ENCODE assay signal across 16 cellular contexts in genomic region chr5:134463991-134464760, GRCh38. TPM values are rescaled to one million over a fixed set of nuclear protein-coding genes. Genes with fewer than 3 reads are reported as not detected.
DNase-seq lines count a peak whose midpoint lies in the region; ATAC-seq and TF ChIP-seq lines count a peak whose summit lies in the region.
"Had no signal": no experiment of that assay in that cellular context is flagged by ENCODE, and none has a peak within 500 bp of the region (broad histone marks: within the 10 kb centered on the region; RNA-seq: fewer than 3 reads in every experiment).

No MANE protein-coding gene starts in this region.

- no peak for ATAC-seq in Panc1
- ATAC-seq in lower lobe of right lung = no peak
- no peak for ATAC-seq in GM18861 (IDR thresholded peaks at IDR 0.05; ENCODE audit: unreplicated experiment)
- ATAC-seq: stimulated activated naive CD8-positive, alpha-beta T cell treated with anti-CD3 and anti-CD28 coated beads, Interleukin-15, Interleukin-2, amounts not matched to agents 100 U/mL and 50 U/mL, for 24 hours had no signal

- no peak overlapping the region for H3K27ac ChIP-seq in DOHH2 (ENCODE audit: low read depth, low read length)
- H3K27ac ChIP-seq in Panc1 (ENCODE audit: low read length) = peak overlapping the region; percentile 15; the same call in 1 of the 2 replicates
- H3K27ac ChIP-seq in right atrium auricular region = peak overlapping the region; percentile 94 to 99
- no peak overlapping the region for H3K27ac ChIP-seq in lower lobe of right lung

- H3K4me2 ChIP-seq in DOHH2 (ENCODE audit: low read length) = peak overlapping the region; percentile 89

- CTCF ChIA-PET in Panc1 (lab: Charles Lee) = no interaction called here
- CTCF ChIA-PET in activated naive CD4-positive, alpha-beta T cell treated with anti-CD3 and anti-CD28 coated beads, Interleukin-2, amount 10 ng/mL, durations not matched to agents 7 days and 5 days (lab: Charles Lee) = no interaction called here

- peaks cover 67% of the 10 kb centered on the region for H3K27me3 Mint-ChIP-seq in activated naive CD4-positive, alpha-beta T cell treated with anti-CD3 and anti-CD28 coated beads, Interleukin-2, amount 10 ng/mL, durations not matched to agents 7 days and 5 days
- H3K27me3 Mint-ChIP-seq: activated naive CD4-positive, alpha-beta T cell treated with anti-CD3 and anti-CD28 coated beads, Interleukin-2, amount 50 U/mL, for 24 hours had no signal

- TF ChIP-seq CTCF in DOHH2 (IDR thresholded peaks at IDR 0.05; ENCODE audit: low read depth, low read length, poor library complexity, severe bottlenecking) (no peak), Panc1 (IDR thresholded peaks at IDR 0.05) (no peak), right atrium auricular region (IDR thresholded peaks at IDR 0.05) (no peak), lower lobe of right lung (IDR thresholded peaks at IDR 0.05) (no peak)

- DNase-seq in Panc1 (ENCODE audit: low read depth, low spot score) (no peak), right atrium auricular region (ENCODE audit: low spot score) (no peak), renal cortical epithelial cell (ENCODE audit: low read depth) (peak; percentile 23), lower lobe of right lung (no peak), NCI-H2196 treated with DMSO at 0.1 percent for 48 hours (lab: John Stamatoyannopoulos, UW; ENCODE audit: unreplicated experiment) (no peak)
- no peak for DNase-seq in activated naive CD4-positive, alpha-beta T cell treated with anti-CD3 and anti-CD28 coated beads, Interleukin-2, amount 10 ng/mL, durations not matched to agents 7 days and 5 days
- DNase-seq: EL; NCI-H1694 treated with DMSO at 0.1 percent for 48 hours; NCI-H774; retina; SHP77; stimulated activated CD4-positive, alpha-beta T cell treated with anti-CD3 and anti-CD28 coated beads, Interleukin-4, amount 100 ng/mL, for 4 hours; stimulated activated naive CD8-positive, alpha-beta T cell treated with anti-CD3 and anti-CD28 coated beads, Interleukin-15, Interleukin-2, amounts not matched to agents 100 U/mL and 50 U/mL, for 24 hours had no signal

- H3K9me2 ChIP-seq in DOHH2 (replicated peaks; ENCODE audit: control insufficient read depth, low read length) = no peaks in the 10 kb centered on the region

- no peaks in the 10 kb centered on the region for H3K9me3 Mint-ChIP-seq in activated naive CD4-positive, alpha-beta T cell treated with anti-CD3 and anti-CD28 coated beads, Interleukin-2, amount 10 ng/mL, durations not matched to agents 7 days and 5 days
- H3K9me3 Mint-ChIP-seq: activated naive CD4-positive, alpha-beta T cell treated with anti-CD3 and anti-CD28 coated beads, Interleukin-2, amount 50 U/mL, for 24 hours had no signal

- in situ Hi-C loops in Panc1 (cut with HindIII; ENCODE audit: low pct_unique_long_range_greater_than_20kb, low sequenced_read_pairs) = no loop called here

- no TSS peak for BruUV-seq in Panc1 (replicated peaks; lab: Mats Ljungman, UMichigan)

- no peak overlapping the region for H3K4me3 ChIP-seq in DOHH2 (ENCODE audit: low read length)
- no peak overlapping the region for H3K4me3 ChIP-seq in Panc1 (ENCODE audit: low read depth in 2 of 2, low read length in 2 of 2)
- H3K4me3 ChIP-seq in right atrium auricular region = no peak overlapping the region
- no peak overlapping the region for H3K4me3 ChIP-seq in lower lobe of right lung

- H3K4me1 ChIP-seq in DOHH2 (ENCODE audit: control insufficient read depth, low read length) = peaks cover 43% of the 10 kb centered on the region
- peaks cover 33% of the 10 kb centered on the region for H3K4me1 ChIP-seq in Panc1 (ENCODE audit: control insufficient read depth, insufficient read depth, low read length)
- H3K4me1 ChIP-seq in right atrium auricular region = peaks cover 0 to 59% of the 10 kb centered on the region in 2 donors
- H3K4me1 ChIP-seq in lower lobe of right lung = peaks cover 38% of the 10 kb centered on the region

- H3K27me3 ChIP-seq in DOHH2 (ENCODE audit: control insufficient read depth, low read length) (no peaks in the 10 kb centered on the region), Panc1 (ENCODE audit: control insufficient read depth, insufficient read depth, low read length) (no peaks in the 10 kb centered on the region), right atrium auricular region (no peaks in the 10 kb centered on the region), lower lobe of right lung (ENCODE audit: low read depth) (no peaks in the 10 kb centered on the region)

- no peaks in the 10 kb centered on the region for H3K79me2 ChIP-seq in DOHH2 (ENCODE audit: control insufficient read depth, low read length)

- no peak overlapping the region for H3K27ac Mint-ChIP-seq in activated naive CD4-positive, alpha-beta T cell treated with anti-CD3 and anti-CD28 coated beads, Interleukin-2, amount 10 ng/mL, durations not matched to agents 7 days and 5 days

- no peaks in the 10 kb centered on the region for H4K20me1 ChIP-seq in DOHH2 (ENCODE audit: control insufficient read depth, insufficient read depth, low read depth, low read length)

- H3K36me3 Mint-ChIP-seq in activated naive CD4-positive, alpha-beta T cell treated with anti-CD3 and anti-CD28 coated beads, Interleukin-2, amount 10 ng/mL, durations not matched to agents 7 days and 5 days = no peaks in the 10 kb centered on the region
- H3K36me3 Mint-ChIP-seq: activated naive CD4-positive, alpha-beta T cell treated with anti-CD3 and anti-CD28 coated beads, Interleukin-2, amount 50 U/mL, for 24 hours had no signal

- intact Hi-C loops in Panc1 (cut with micrococcal nuclease; ENCODE audit: unreplicated experiment) = no loop called here
- intact Hi-C loops in lower lobe of right lung (cut with DNase I) = no loop called here

- H3K9me3 ChIP-seq in DOHH2 (ENCODE audit: control insufficient read depth, insufficient read depth, low read length) (no peaks in the 10 kb centered on the region), Panc1 (ENCODE audit: control insufficient read depth, insufficient read depth, low read depth, low read length) (no peaks in the 10 kb centered on the region), right atrium auricular region (no peaks in the 10 kb centered on the region), lower lobe of right lung (no peaks in the 10 kb centered on the region)

- peaks cover 17% of the 10 kb centered on the region for H3K4me1 Mint-ChIP-seq in activated naive CD4-positive, alpha-beta T cell treated with anti-CD3 and anti-CD28 coated beads, Interleukin-2, amount 10 ng/mL, durations not matched to agents 7 days and 5 days

- H3K36me3 ChIP-seq in DOHH2 (ENCODE audit: control insufficient read depth, low read length) (no peaks in the 10 kb centered on the region), Panc1 (ENCODE audit: control insufficient read depth, insufficient read depth, low read length) (no peaks in the 10 kb centered on the region; the same call in 1 of the 2 replicates), right atrium auricular region (no peaks in the 10 kb centered on the region), lower lobe of right lung (no peaks in the 10 kb centered on the region)

- POLR2A ChIA-PET in Panc1 (lab: Charles Lee) = no interaction called here

- H3K4me3 Mint-ChIP-seq in activated naive CD4-positive, alpha-beta T cell treated with anti-CD3 and anti-CD28 coated beads, Interleukin-2, amount 10 ng/mL, durations not matched to agents 7 days and 5 days = no peak overlapping the region

- no peaks in the 10 kb centered on the region for H3F3A ChIP-seq in DOHH2 (ENCODE audit: control insufficient read depth, insufficient read depth)

RNA-seq across cellular contexts. Expression of gene CDKN2AIPNL, which starts 52.5 kb away (rescaled TPM):
- total RNA-seq in Panc1 (2021; ENCODE audit: unreplicated experiment) (43.6 TPM), right atrium auricular region (10 to 100 TPM; 28.2 to 32.8 TPM), renal cortical epithelial cell (13.1 and 33.2 TPM in 2 replicates), lower lobe of right lung (14.5 TPM)
- polyA plus RNA-seq in Panc1 (2012; ENCODE audit: insufficient read length) = 36.1 TPM

Comparison
In these comparisons a context has a peak if more than half of its experiments do, and no peak if none do; other contexts are left out.
1. H3K27ac ChIP-seq: peak in Panc1 (single experiment) and right atrium auricular region (2 of 2); none in DOHH2 (single experiment) and lower lobe of right lung (single experiment).